ENCODE assay signal across 6 cellular contexts in the genomic region with DNA sequence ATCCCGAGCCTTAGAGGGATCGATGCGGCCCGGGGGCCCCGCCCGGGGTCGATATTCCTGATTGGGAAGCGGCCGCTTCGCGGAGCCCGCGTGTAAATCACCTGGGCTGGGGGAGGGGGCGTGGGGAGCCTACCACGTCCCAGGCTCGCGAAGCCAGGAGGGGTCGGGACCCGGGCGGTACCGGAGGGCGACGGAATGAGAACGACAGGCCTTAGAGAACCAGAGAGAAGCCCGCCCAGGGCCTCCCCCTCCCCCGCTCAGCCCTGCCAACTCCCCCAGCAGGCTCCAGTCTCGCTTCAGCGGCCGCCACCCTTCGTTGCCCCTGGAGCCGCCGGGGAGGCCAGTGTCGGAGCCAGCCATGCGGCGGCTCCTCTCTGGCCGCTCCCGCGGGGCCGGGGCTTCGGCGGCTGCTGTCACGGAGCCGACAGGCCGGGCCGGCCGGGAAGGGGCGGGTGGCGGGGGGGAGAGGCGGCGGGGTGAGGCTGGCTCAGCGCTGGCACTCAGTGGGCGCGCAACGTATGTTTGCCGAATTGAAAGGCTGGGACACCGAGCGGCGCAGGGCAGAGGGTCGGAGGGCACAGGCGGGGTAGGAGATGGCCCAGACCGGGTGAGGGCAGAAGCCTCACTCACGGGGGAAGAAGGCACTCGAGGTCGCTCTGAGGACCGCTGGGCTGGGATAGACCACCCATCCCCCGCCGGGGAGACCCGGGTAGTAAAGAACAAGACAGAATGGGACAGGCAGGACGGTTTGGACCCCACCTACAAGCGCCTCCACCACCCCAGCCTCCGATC. TPM values are rescaled to one million over a fixed set of nuclear protein-coding genes. Genes with fewer than 3 reads are reported as not detected.
A peak's percentile ranks its signal among the peaks of the same experiment; 100 is the strongest.
DNase-seq lines count a peak whose midpoint lies in the region; ATAC-seq and TF ChIP-seq lines count a peak whose summit lies in the region.

No MANE protein-coding gene starts in this region.

- peaks cover 38 to 55% (median 45%) of the 10 kb centered on the region in 3 donors for H3K4me1 Mint-ChIP-seq in T-cell

- ATAC-seq in T-cell (replicated peaks in 1 of 4) (no peak), HG03025 (IDR thresholded peaks at IDR 0.05; ENCODE audit: low FRiP score, unreplicated experiment) (no peak)

- TF ChIP-seq CTCF in GM20000 (IDR thresholded peaks at IDR 0.05; ENCODE audit: extremely low read depth, missing control alignments) = no peak

- H3K27ac Mint-ChIP-seq in T-cell = no peak overlapping the region

- H3K9me3 Mint-ChIP-seq in T-cell = no peaks in the 10 kb centered on the region

- no peaks in the 10 kb centered on the region for H3K36me3 Mint-ChIP-seq in T-cell

- POLR2A ChIA-PET in T-cell (lab: Charles Lee) = no interaction called here

- CTCF ChIA-PET in T-cell (lab: Charles Lee) = interaction anchor here (0.6 to 3.2 kb wide), 4 partner anchors 12 to 79 kb away, joined by 3 to 20 read pairs (median 5); no protein-coding TSS in a partner anchor

- peak overlapping the region; percentile 58 to 80 (median 73) for H3K4me3 Mint-ChIP-seq in T-cell

- peaks cover 32 to 66% of the 10 kb centered on the region in 2 donors for H3K27me3 Mint-ChIP-seq in T-cell

- DNase-seq in GM20000 (ENCODE audit: low spot score) (peak; percentile 81), T-cell (no peak), kidney tubule cell (ENCODE audit: low spot score) (peak; percentile 80), H4 (ENCODE audit: low spot score) (no peak)
- DNase-seq in activated CD4-positive, CD25-positive, alpha-beta regulatory T cell treated with anti-CD3 and anti-CD28 coated beads, Interleukin-2, amount 50 U/mL, for 72 hours = no peak

RNA-seq across cellular contexts. Expression of a gene that starts 1.4 kb away (rescaled TPM):
- total RNA-seq in T-cell = under 1 TPM in 1 of 5 donors, not detected in 4; 0.07 TPM
- 14.3 TPM in 2 replicates for total RNA-seq in H4 (2014; rRNA removed; shearing (Covaris generic))

RNA-seq across cellular contexts. Expression of a gene that starts 8.3 kb away (rescaled TPM):
- total RNA-seq in T-cell = not detected
- 2.6 and 3.8 TPM in 2 replicates for total RNA-seq in H4 (2014; rRNA removed; shearing (Covaris generic))

RNA-seq across cellular contexts. Expression of a gene that starts 22.0 kb away (rescaled TPM):
- 10 to 100 TPM in 1 of 5 donors, 1 to 10 TPM in 4; 5.4 to 11.4 (median 7.4) TPM for total RNA-seq in T-cell
- 24.4 and 34.1 TPM in 2 replicates for total RNA-seq in H4 (2014; rRNA removed; shearing (Covaris generic))

RNA-seq across cellular contexts. Expression of a gene that starts 22.2 kb away (rescaled TPM):
- 1 to 10 TPM in 4 of 5 donors, under 1 TPM in 1; 0.98 to 1.9 (median 1.3) TPM for total RNA-seq in T-cell
- total RNA-seq in H4 (2014; rRNA removed; shearing (Covaris generic)) = 39.8 and 56.9 TPM in 2 replicates

RNA-seq across cellular contexts. Expression of a gene that starts 50.3 kb away (rescaled TPM):
- not detected for total RNA-seq in T-cell
- total RNA-seq in H4 (2014; rRNA removed; shearing (Covaris generic)) = 0.10 TPM in 1 of 2 replicates, not detected in the other

Comparison
In these comparisons a context has a peak if more than half of its experiments do, and no peak if none do; other contexts are left out.
1. DNase-seq: peak in GM20000 (single experiment) and kidney tubule cell (single experiment); none in T-cell (0 of 34), activated CD4-positive, CD25-positive, alpha-beta regulatory T cell treated with anti-CD3 and anti-CD28 coated beads, Interleukin-2, amount 50 U/mL, for 72 hours (single experiment) and H4 (single experiment).
2. RNA of a gene that starts 1.4 kb away (total RNA-seq): 14.3 TPM in H4; 0.07 TPM in T-cell; every median in the first group is over 10 times any median in the second.